25 cellular contexts compared by ENCODE assay signal in genomic region chr17:4086041-4086483, GRCh38. TPM values are rescaled to one million over a fixed set of nuclear protein-coding genes. Genes with fewer than 3 reads are reported as not detected.
DNase-seq lines count a peak whose midpoint lies in the region; ATAC-seq and TF ChIP-seq lines count a peak whose summit lies in the region.
"Had no signal": no experiment of that assay in that cellular context is flagged by ENCODE, and none has a peak within 500 bp of the region (broad histone marks: within the 10 kb centered on the region; RNA-seq: fewer than 3 reads in every experiment).

No MANE protein-coding gene starts in this region.

- no peaks in the 10 kb centered on the region for H3K9me3 ChIP-seq in CD8-positive, alpha-beta T cell (ENCODE audit: low read length)
- H3K9me3 ChIP-seq in HAP-1 (no peaks in the 10 kb centered on the region), mesenchymal stem cell (ENCODE audit: control insufficient read depth, low read length) (no peaks in the 10 kb centered on the region)
- H3K9me3 ChIP-seq: lower lobe of right lung, upper lobe of left lung had no signal

- intact Hi-C loops in activated CD4-positive, alpha-beta memory T cell treated with anti-CD3 and anti-CD28 coated beads for 36 hours (cut with micrococcal nuclease) = loop anchor here (1.0 kb wide), 1 partner anchor 90 kb away; no protein-coding TSS in a partner anchor
- intact Hi-C loops in CD8-positive, alpha-beta T cell (cut with DNase I, micrococcal nuclease) = no loop called here

- H3K4me3 ChIP-seq in CD8-positive, alpha-beta T cell (ENCODE audit: low read depth, low read length) = no peak overlapping the region
- no peak overlapping the region for H3K4me3 ChIP-seq in HAP-1
- no peak overlapping the region for H3K4me3 ChIP-seq in mesenchymal stem cell (ENCODE audit: insufficient read depth in 1 of 2, low read depth in 1 of 2, low read length in 2 of 2)
- H3K4me3 ChIP-seq: GM23248, K562, lower lobe of right lung, neural progenitor cell, upper lobe of left lung had no signal

- H4K8ac ChIP-seq in mesenchymal stem cell (ENCODE audit: low read length) = no peak overlapping the region

- POLR2A ChIA-PET in activated CD4-positive, alpha-beta memory T cell treated with anti-CD3 and anti-CD28 coated beads for 36 hours (lab: Charles Lee) = interaction anchor here (0.6 kb wide), 1 partner anchor 518 kb away, joined by 3 read pairs; no protein-coding TSS in a partner anchor
- POLR2A ChIA-PET in activated CD4-positive, alpha-beta memory T cell treated with anti-CD3 and anti-CD28 coated beads, Interleukin-2, amount 10 ng/mL, durations not matched to agents 7 days and 5 days (lab: Charles Lee) = interaction anchor here (1.5 kb wide), 1 partner anchor 57 kb away, joined by 4 read pairs; the partner anchor contains the start of genes CYB5D2 and ZZEF1
- POLR2A ChIA-PET in CD8-positive, alpha-beta T cell (lab: Charles Lee) = no interaction called here

- peak; percentile 76 for DNase-seq in activated CD4-positive, alpha-beta memory T cell treated with anti-CD3 and anti-CD28 coated beads for 36 hours
- no peak for DNase-seq in activated CD4-positive, alpha-beta memory T cell treated with anti-CD3 and anti-CD28 coated beads, Interleukin-2, amount 10 ng/mL, durations not matched to agents 7 days and 5 days
- DNase-seq in CD8-positive, alpha-beta T cell = no peak
- DNase-seq in memory B cell (ENCODE audit: low spot score in 2 of 2) (no peak), HAP-1 (ENCODE audit: low spot score in 2 of 2) (no peak), mesenchymal stem cell (no peak)
- DNase-seq: activated CD4-positive, alpha-beta T cell treated with anti-CD3 and anti-CD28 coated beads, Interleukin-2, amount 50 U/mL, for 4 hours; activated naive CD8-positive, alpha-beta T cell treated with anti-CD3 and anti-CD28 coated beads, Interleukin-2, amount 10 ng/mL, durations not matched to agents 7 days and 5 days; cerebellar nuclear complex; COR-L47; DND-41; GM23248; kidney; lower lobe of right lung; NCI-H1105 treated with DMSO at 0.1 percent for 48 hours; NCI-H2029; NCI-H226; NCI-H748 treated with DMSO at 0.1 percent for 48 hours; upper lobe of left lung had no signal

- H3K4me1 ChIP-seq in CD8-positive, alpha-beta T cell (ENCODE audit: insufficient read depth, low read length) = no peaks in the 10 kb centered on the region
- H3K4me1 ChIP-seq in HAP-1 (no peaks in the 10 kb centered on the region), mesenchymal stem cell (ENCODE audit: control insufficient read depth, insufficient read depth, low read depth, low read length) (no peaks in the 10 kb centered on the region)
- H3K4me1 ChIP-seq: neural progenitor cell had no signal

- H2BK5ac ChIP-seq in mesenchymal stem cell (ENCODE audit: low read depth, low read length, poor library complexity, severe bottlenecking) = no peak overlapping the region

- no peak overlapping the region for H3K14ac ChIP-seq in mesenchymal stem cell (ENCODE audit: low read length in 2 of 2)

- peaks cover 25% of the 10 kb centered on the region for H3K4me1 Mint-ChIP-seq in activated CD4-positive, alpha-beta memory T cell treated with anti-CD3 and anti-CD28 coated beads for 36 hours (ENCODE audit: low read depth)
- H3K4me1 Mint-ChIP-seq in activated CD4-positive, alpha-beta memory T cell treated with anti-CD3 and anti-CD28 coated beads, Interleukin-2, amount 10 ng/mL, durations not matched to agents 7 days and 5 days = peaks cover 21% of the 10 kb centered on the region
- H3K4me1 Mint-ChIP-seq in CD8-positive, alpha-beta T cell (ENCODE audit: low read depth) = no peaks in the 10 kb centered on the region
- no peaks in the 10 kb centered on the region for H3K4me1 Mint-ChIP-seq in memory B cell
- H3K4me1 Mint-ChIP-seq: activated naive CD8-positive, alpha-beta T cell treated with anti-CD3 and anti-CD28 coated beads, Interleukin-2, amount 10 ng/mL, durations not matched to agents 7 days and 5 days; neural progenitor cell had no signal

- no peak overlapping the region for H3K4me3 Mint-ChIP-seq in activated CD4-positive, alpha-beta memory T cell treated with anti-CD3 and anti-CD28 coated beads for 36 hours
- no peak overlapping the region for H3K4me3 Mint-ChIP-seq in activated CD4-positive, alpha-beta memory T cell treated with anti-CD3 and anti-CD28 coated beads, Interleukin-2, amount 10 ng/mL, durations not matched to agents 7 days and 5 days
- H3K4me3 Mint-ChIP-seq in CD8-positive, alpha-beta T cell = no peak overlapping the region
- no peak overlapping the region for H3K4me3 Mint-ChIP-seq in memory B cell
- H3K4me3 Mint-ChIP-seq: activated naive CD8-positive, alpha-beta T cell treated with anti-CD3 and anti-CD28 coated beads, Interleukin-2, amount 10 ng/mL, durations not matched to agents 7 days and 5 days; neural progenitor cell; T-helper 1 cell treated with Interleukin-12 subunit alpha and Interleukin-12 subunit beta and Interleukin-4 antibody, amounts not matched to agents 30 μg/mL and 1 μg/mL, for 36 hours had no signal

- H3K9me3 Mint-ChIP-seq in activated CD4-positive, alpha-beta memory T cell treated with anti-CD3 and anti-CD28 coated beads for 36 hours = no peaks in the 10 kb centered on the region
- no peaks in the 10 kb centered on the region for H3K9me3 Mint-ChIP-seq in activated CD4-positive, alpha-beta memory T cell treated with anti-CD3 and anti-CD28 coated beads, Interleukin-2, amount 10 ng/mL, durations not matched to agents 7 days and 5 days
- no peaks in the 10 kb centered on the region for H3K9me3 Mint-ChIP-seq in CD8-positive, alpha-beta T cell
- H3K9me3 Mint-ChIP-seq in memory B cell = no peaks in the 10 kb centered on the region
- H3K9me3 Mint-ChIP-seq: activated naive CD8-positive, alpha-beta T cell treated with anti-CD3 and anti-CD28 coated beads, Interleukin-2, amount 10 ng/mL, durations not matched to agents 7 days and 5 days; neural progenitor cell; T-helper 1 cell treated with Interleukin-12 subunit alpha and Interleukin-12 subunit beta and Interleukin-4 antibody, amounts not matched to agents 30 μg/mL and 1 μg/mL, for 36 hours had no signal

- H3K27me3 ChIP-seq in CD8-positive, alpha-beta T cell (ENCODE audit: insufficient read depth, low read length) = no peaks in the 10 kb centered on the region
- H3K27me3 ChIP-seq in HAP-1 (ENCODE audit: low read depth) (no peaks in the 10 kb centered on the region), mesenchymal stem cell (ENCODE audit: control insufficient read depth in 1 of 2, insufficient read depth in 1 of 2, low read length in 2 of 2) (no peaks in the 10 kb centered on the region)
- H3K27me3 ChIP-seq: neural progenitor cell, upper lobe of left lung had no signal

- H3K4me2 ChIP-seq in mesenchymal stem cell (ENCODE audit: low read length, poor library complexity, severe bottlenecking) = no peak overlapping the region
- H3K4me2 ChIP-seq: neural progenitor cell had no signal

- H3K27ac ChIP-seq in CD8-positive, alpha-beta T cell (ENCODE audit: low read depth, low read length) = no peak overlapping the region
- no peak overlapping the region for H3K27ac ChIP-seq in mesenchymal stem cell (ENCODE audit: low read length, poor library complexity, severe bottlenecking)
- H3K27ac ChIP-seq: GM23248, lower lobe of right lung, neural progenitor cell, upper lobe of left lung had no signal

- H2BK12ac ChIP-seq in mesenchymal stem cell (ENCODE audit: low read length in 2 of 2) = no peak overlapping the region

- no peak overlapping the region for H2BK120ac ChIP-seq in mesenchymal stem cell (ENCODE audit: low read depth, low read length)

- H3K9ac ChIP-seq in mesenchymal stem cell (ENCODE audit: low read length) = no peak overlapping the region
- H3K9ac ChIP-seq: GM23248, neural progenitor cell had no signal

- no peak overlapping the region for H2AFZ ChIP-seq in mesenchymal stem cell (ENCODE audit: low read depth, low read length)
- H2AFZ ChIP-seq: GM23248, neural progenitor cell had no signal

- H3K36me3 ChIP-seq in CD8-positive, alpha-beta T cell (ENCODE audit: insufficient read depth, low read length) = peaks cover 52% of the 10 kb centered on the region
- peaks cover 57% of the 10 kb centered on the region for H3K36me3 ChIP-seq in HAP-1 (replicated peaks)
- peaks cover 49 to 93% of the 10 kb centered on the region in 2 experiments for H3K36me3 ChIP-seq in mesenchymal stem cell (ENCODE audit: control insufficient read depth in 1 of 2, insufficient read depth in 2 of 2, low read depth in 1 of 2, low read length in 2 of 2)

- H4K91ac ChIP-seq in mesenchymal stem cell (ENCODE audit: low read length) = no peak overlapping the region

- no peak overlapping the region for H2BK15ac ChIP-seq in mesenchymal stem cell (ENCODE audit: low read depth, poor library complexity, severe bottlenecking)

- no peak overlapping the region for H3K23ac ChIP-seq in mesenchymal stem cell (ENCODE audit: low read length in 2 of 2)

- H3K4ac ChIP-seq in mesenchymal stem cell (ENCODE audit: low read depth in 1 of 2, low read length in 2 of 2) = no peak overlapping the region

- in situ Hi-C loops in HAP-1 (cut with MboI; ENCODE audit: low sequenced_read_pairs) = no loop called here

- CTCF ChIA-PET in activated CD4-positive, alpha-beta memory T cell treated with anti-CD3 and anti-CD28 coated beads for 36 hours (lab: Charles Lee) = interaction anchor here (0.9 to 1.8 kb wide), 5 partner anchors 9 to 275 kb away, joined by 3 to 6 read pairs (median 4); no protein-coding TSS in a partner anchor
- CTCF ChIA-PET in activated CD4-positive, alpha-beta memory T cell treated with anti-CD3 and anti-CD28 coated beads, Interleukin-2, amount 10 ng/mL, durations not matched to agents 7 days and 5 days (lab: Charles Lee) = interaction anchor here (1.4 kb wide), 1 partner anchor 11 kb away, joined by 5 read pairs; no protein-coding TSS in a partner anchor
- CTCF ChIA-PET in CD8-positive, alpha-beta T cell (lab: Charles Lee) = interaction anchor here (1.4 kb wide), 1 partner anchor 12 kb away, joined by 7 read pairs; no protein-coding TSS in a partner anchor

- TF ChIP-seq CTCF in CD8-positive, alpha-beta T cell (IDR thresholded peaks at IDR 0.05) = no peak

- peak overlapping the region; percentile 31 for H3K27ac Mint-ChIP-seq in activated CD4-positive, alpha-beta memory T cell treated with anti-CD3 and anti-CD28 coated beads for 36 hours
- H3K27ac Mint-ChIP-seq in activated CD4-positive, alpha-beta memory T cell treated with anti-CD3 and anti-CD28 coated beads, Interleukin-2, amount 10 ng/mL, durations not matched to agents 7 days and 5 days = no peak overlapping the region
- H3K27ac Mint-ChIP-seq in CD8-positive, alpha-beta T cell = peak overlapping the region; percentile 12
- peak overlapping the region; percentile 80 for H3K27ac Mint-ChIP-seq in memory B cell
- H3K27ac Mint-ChIP-seq: activated naive CD8-positive, alpha-beta T cell treated with anti-CD3 and anti-CD28 coated beads, Interleukin-2, amount 10 ng/mL, durations not matched to agents 7 days and 5 days; neural progenitor cell; T-helper 1 cell treated with Interleukin-12 subunit alpha and Interleukin-12 subunit beta and Interleukin-4 antibody, amounts not matched to agents 30 μg/mL and 1 μg/mL, for 36 hours had no signal

- no peak overlapping the region for H2AK5ac ChIP-seq in mesenchymal stem cell (ENCODE audit: low read length, severe bottlenecking)

- H3K18ac ChIP-seq in mesenchymal stem cell (ENCODE audit: low read depth in 1 of 2, low read length in 2 of 2) = no peak overlapping the region

- WGBS in mesenchymal stem cell = 72% methylated on average over 8 of the region's 9 CpGs

- no peak for ATAC-seq in CD8-positive, alpha-beta T cell
- ATAC-seq in HG02973 (IDR thresholded peaks at IDR 0.05; ENCODE audit: unreplicated experiment) (peak; percentile 46), memory B cell (ENCODE audit: low read depth) (peak; percentile 59), HG03135 (IDR thresholded peaks at IDR 0.05; ENCODE audit: unreplicated experiment) (no peak)
- ATAC-seq: K562, lower lobe of right lung, sciatic nerve had no signal

- peaks cover 61% of the 10 kb centered on the region for H3K36me3 Mint-ChIP-seq in activated CD4-positive, alpha-beta memory T cell treated with anti-CD3 and anti-CD28 coated beads for 36 hours
- H3K36me3 Mint-ChIP-seq in activated CD4-positive, alpha-beta memory T cell treated with anti-CD3 and anti-CD28 coated beads, Interleukin-2, amount 10 ng/mL, durations not matched to agents 7 days and 5 days (ENCODE audit: low read depth) = peaks cover 74% of the 10 kb centered on the region
- H3K36me3 Mint-ChIP-seq in CD8-positive, alpha-beta T cell = peaks cover 88% of the 10 kb centered on the region
- H3K36me3 Mint-ChIP-seq in memory B cell = peaks cover 43% of the 10 kb centered on the region

- no peaks in the 10 kb centered on the region for H3K27me3 Mint-ChIP-seq in activated CD4-positive, alpha-beta memory T cell treated with anti-CD3 and anti-CD28 coated beads for 36 hours
- no peaks in the 10 kb centered on the region for H3K27me3 Mint-ChIP-seq in activated CD4-positive, alpha-beta memory T cell treated with anti-CD3 and anti-CD28 coated beads, Interleukin-2, amount 10 ng/mL, durations not matched to agents 7 days and 5 days
- H3K27me3 Mint-ChIP-seq in CD8-positive, alpha-beta T cell (ENCODE audit: low read depth) = no peaks in the 10 kb centered on the region
- H3K27me3 Mint-ChIP-seq in memory B cell = no peaks in the 10 kb centered on the region
- H3K27me3 Mint-ChIP-seq: activated naive CD8-positive, alpha-beta T cell treated with anti-CD3 and anti-CD28 coated beads, Interleukin-2, amount 10 ng/mL, durations not matched to agents 7 days and 5 days had no signal

- peaks cover 4% of the 10 kb centered on the region for H3K79me1 ChIP-seq in mesenchymal stem cell (replicated peaks; ENCODE audit: low read length, poor library complexity, severe bottlenecking)

RNA-seq across cellular contexts. Expression of gene ZZEF1, which starts 56.8 kb away (rescaled TPM):
- total RNA-seq in activated CD4-positive, alpha-beta memory T cell treated with anti-CD3 and anti-CD28 coated beads for 36 hours = 10 to 100 TPM; 31.5 to 33.4 TPM
- total RNA-seq in activated CD4-positive, alpha-beta memory T cell treated with anti-CD3 and anti-CD28 coated beads, Interleukin-2, amount 10 ng/mL, durations not matched to agents 7 days and 5 days = 10 to 100 TPM; 52.1 to 54.9 TPM
- 10 to 100 TPM; 74.9 to 81.1 TPM for total RNA-seq in CD8-positive, alpha-beta T cell
- 10.0 TPM for polyA plus RNA-seq in mesenchymal stem cell (2013, experiment 1 of 2)
- 9.8 TPM for polyA plus RNA-seq in mesenchymal stem cell (2013, experiment 2 of 2)

RNA-seq across cellular contexts. Expression of gene CYB5D2, which starts 56.9 kb away (rescaled TPM):
- 1 to 10 TPM; 6.5 to 7.1 TPM for total RNA-seq in activated CD4-positive, alpha-beta memory T cell treated with anti-CD3 and anti-CD28 coated beads for 36 hours
- 1 to 10 TPM; 7.9 to 8.6 TPM for total RNA-seq in activated CD4-positive, alpha-beta memory T cell treated with anti-CD3 and anti-CD28 coated beads, Interleukin-2, amount 10 ng/mL, durations not matched to agents 7 days and 5 days
- total RNA-seq in CD8-positive, alpha-beta T cell = 1 to 10 TPM; 2.4 to 4.7 TPM
- 12.4 TPM for polyA plus RNA-seq in mesenchymal stem cell (2013, experiment 1 of 2)
- 12.4 TPM for polyA plus RNA-seq in mesenchymal stem cell (2013, experiment 2 of 2)

Comparison
In these comparisons a context has a peak if more than half of its experiments do, and no peak if none do; other contexts are left out.
1. ATAC-seq: peak in HG02973 (single experiment) and memory B cell (single experiment); none in CD8-positive, alpha-beta T cell (single experiment) and HG03135 (single experiment).